9 cellular contexts compared by ENCODE assay signal in genomic region chr6:116969211-116969863, GRCh38.
DNase-seq lines count a peak whose midpoint lies in the region; ATAC-seq, FAIRE-seq and TF ChIP-seq lines count a peak whose summit lies in the region.
"Had no signal": no experiment of that assay in that cellular context is flagged by ENCODE, and none has a peak within 500 bp of the region (broad histone marks: within the 10 kb centered on the region; RNA-seq: fewer than 3 reads in every experiment).

No MANE protein-coding gene starts in this region.

- H3K4me3 ChIP-seq in bronchial epithelial cell (ENCODE audit: low read depth, low read length) = no peak overlapping the region
- H3K4me3 ChIP-seq: BLaER1 treated with 17β-estradiol and CSF1 and Interleukin-3, amounts not matched to agents 10 nM and 100 nM had no signal

- H3K36me3 ChIP-seq in bronchial epithelial cell (ENCODE audit: control insufficient read depth, insufficient read depth, low read length) = no peaks in the 10 kb centered on the region
- H3K36me3 ChIP-seq: BLaER1 treated with 17β-estradiol and CSF1 and Interleukin-3, amounts not matched to agents 10 nM and 100 nM had no signal

- peak; percentile 8 for DNase-seq in NCI-H2227 (lab: John Stamatoyannopoulos, UW; ENCODE audit: unreplicated experiment)
- no peak for DNase-seq in NCI-H2227 treated with DMSO at 0.1 percent for 48 hours (lab: John Stamatoyannopoulos, UW)
- DNase-seq in GM20000 (ENCODE audit: low spot score) = peak; percentile 37
- peak; percentile 72 for DNase-seq in NCI-H748 (lab: John Stamatoyannopoulos, UW; ENCODE audit: unreplicated experiment)
- peak; percentile 60 for DNase-seq in bronchial epithelial cell (ENCODE audit: low read depth)
- peak; percentile 61 to 70 for DNase-seq in lung microvascular endothelial cell (ENCODE audit: low read depth in 2 of 2)
- DNase-seq in activated gamma-delta T cell treated with Interleukin-2 at 50 U/mL for 16 hours = no peak

- H3K27me3 ChIP-seq in bronchial epithelial cell (ENCODE audit: control insufficient read depth, insufficient read depth, low read length) = no peaks in the 10 kb centered on the region
- H3K27me3 ChIP-seq: BLaER1 treated with 17β-estradiol and CSF1 and Interleukin-3, amounts not matched to agents 10 nM and 100 nM had no signal

- no peak for FAIRE-seq in bronchial epithelial cell (lab: Jason Lieb, UNC)

- TF ChIP-seq CTCF in GM20000 (IDR thresholded peaks at IDR 0.05; ENCODE audit: extremely low read depth, missing control alignments) (peak; percentile 35), bronchial epithelial cell (IDR thresholded peaks at IDR 0.05; ENCODE audit: insufficient read depth, low read length, severe bottlenecking) (peak; percentile 69)

- peak; percentile 83 for ATAC-seq in HG03469 (IDR thresholded peaks at IDR 0.05; ENCODE audit: unreplicated experiment)

Comparison
In these comparisons a context has a peak if more than half of its experiments do, and no peak if none do; other contexts are left out.
1. DNase-seq: peak in NCI-H2227 (single experiment), GM20000 (single experiment), NCI-H748 (single experiment), bronchial epithelial cell (single experiment) and lung microvascular endothelial cell (2 of 2); none in NCI-H2227 treated with DMSO at 0.1 percent for 48 hours (single experiment) and activated gamma-delta T cell treated with Interleukin-2 at 50 U/mL for 16 hours (single experiment).